ENCODE assay signal across 1 cellular context in the genomic region with DNA sequence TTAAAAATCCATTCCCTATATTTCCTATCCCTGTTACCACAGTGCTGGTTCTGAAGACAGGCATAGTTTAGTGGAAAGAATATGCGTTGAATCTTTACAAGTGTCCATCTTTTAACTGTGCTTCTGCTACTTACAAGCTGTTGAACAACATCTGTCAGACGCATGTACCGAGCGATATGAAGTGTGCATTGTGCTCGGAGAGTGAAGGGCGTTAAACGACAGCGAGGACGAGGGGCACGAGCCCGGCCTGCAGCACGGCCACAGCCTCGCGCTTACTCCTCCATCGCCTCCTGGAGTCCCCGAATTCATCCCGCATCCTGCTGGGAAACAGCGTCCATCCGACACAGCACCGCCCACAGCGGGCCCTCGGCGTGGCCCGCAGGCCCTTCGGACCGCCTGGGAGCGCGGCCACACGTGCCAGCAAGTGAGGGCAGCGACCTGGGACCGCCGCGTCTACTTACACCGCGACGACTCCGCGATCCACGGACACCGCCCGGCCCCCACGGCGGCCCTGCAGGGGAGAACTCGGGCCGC.
A peak's percentile ranks its signal among the peaks of the same experiment; 100 is the strongest.
TF ChIP-seq lines count a peak whose summit lies in the region.

No MANE protein-coding gene starts in this region.

TF ChIP-seq in HepG2, 621 proteins besides CTCF, POLR2A, EP300 and RAD21 (continued from another document and continues in another):
- TF ChIP-seq, protein P1, sequence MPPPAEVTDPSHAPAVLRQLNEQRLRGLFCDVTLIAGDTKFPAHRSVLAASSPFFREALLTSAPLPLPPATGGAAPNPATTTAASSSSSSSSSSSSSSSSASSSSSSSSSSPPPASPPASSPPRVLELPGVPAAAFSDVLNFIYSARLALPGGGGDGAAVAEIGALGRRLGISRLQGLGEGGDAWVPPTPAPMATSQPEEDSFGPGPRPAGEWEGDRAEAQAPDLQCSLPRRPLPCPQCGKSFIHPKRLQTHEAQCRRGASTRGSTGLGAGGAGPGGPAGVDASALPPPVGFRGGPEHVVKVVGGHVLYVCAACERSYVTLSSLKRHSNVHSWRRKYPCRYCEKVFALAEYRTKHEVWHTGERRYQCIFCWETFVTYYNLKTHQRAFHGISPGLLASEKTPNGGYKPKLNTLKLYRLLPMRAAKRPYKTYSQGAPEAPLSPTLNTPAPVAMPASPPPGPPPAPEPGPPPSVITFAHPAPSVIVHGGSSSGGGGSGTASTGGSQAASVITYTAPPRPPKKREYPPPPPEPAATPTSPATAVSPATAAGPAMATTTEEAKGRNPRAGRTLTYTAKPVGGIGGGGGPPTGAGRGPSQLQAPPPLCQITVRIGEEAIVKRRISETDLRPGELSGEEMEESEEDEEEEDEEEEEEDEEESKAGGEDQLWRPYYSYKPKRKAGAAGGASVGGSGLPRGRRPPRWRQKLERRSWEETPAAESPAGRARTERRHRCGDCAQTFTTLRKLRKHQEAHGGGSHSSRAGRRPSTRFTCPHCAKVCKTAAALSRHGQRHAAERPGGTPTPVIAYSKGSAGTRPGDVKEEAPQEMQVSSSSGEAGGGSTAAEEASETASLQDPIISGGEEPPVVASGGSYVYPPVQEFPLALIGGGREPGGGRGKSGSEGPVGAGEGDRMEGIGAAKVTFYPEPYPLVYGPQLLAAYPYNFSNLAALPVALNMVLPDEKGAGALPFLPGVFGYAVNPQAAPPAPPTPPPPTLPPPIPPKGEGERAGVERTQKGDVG (CRISPR knock-in tag; IDR thresholded peaks at IDR 0.05; ENCODE audit: borderline replicate concordance): no peak
- no peak for TF ChIP-seq KDM1A (CRISPR knock-in tag; IDR thresholded peaks at IDR 0.05)
- TF ChIP-seq, protein P2, sequence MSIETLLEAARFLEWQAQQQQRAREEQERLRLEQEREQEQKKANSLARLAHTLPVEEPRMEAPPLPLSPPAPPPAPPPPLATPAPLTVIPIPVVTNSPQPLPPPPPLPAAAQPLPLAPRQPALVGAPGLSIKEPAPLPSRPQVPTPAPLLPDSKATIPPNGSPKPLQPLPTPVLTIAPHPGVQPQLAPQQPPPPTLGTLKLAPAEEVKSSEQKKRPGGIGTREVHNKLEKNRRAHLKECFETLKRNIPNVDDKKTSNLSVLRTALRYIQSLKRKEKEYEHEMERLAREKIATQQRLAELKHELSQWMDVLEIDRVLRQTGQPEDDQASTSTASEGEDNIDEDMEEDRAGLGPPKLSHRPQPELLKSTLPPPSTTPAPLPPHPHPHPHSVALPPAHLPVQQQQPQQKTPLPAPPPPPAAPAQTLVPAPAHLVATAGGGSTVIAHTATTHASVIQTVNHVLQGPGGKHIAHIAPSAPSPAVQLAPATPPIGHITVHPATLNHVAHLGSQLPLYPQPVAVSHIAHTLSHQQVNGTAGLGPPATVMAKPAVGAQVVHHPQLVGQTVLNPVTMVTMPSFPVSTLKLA (IDR thresholded peaks at IDR 0.05): no peak
- TF ChIP-seq PHF21A (CRISPR knock-in tag; IDR thresholded peaks at IDR 0.05): no peak
- no peak for TF ChIP-seq BRD4 (CRISPR knock-in tag; IDR thresholded peaks at IDR 0.05)
- TF ChIP-seq, protein P3, sequence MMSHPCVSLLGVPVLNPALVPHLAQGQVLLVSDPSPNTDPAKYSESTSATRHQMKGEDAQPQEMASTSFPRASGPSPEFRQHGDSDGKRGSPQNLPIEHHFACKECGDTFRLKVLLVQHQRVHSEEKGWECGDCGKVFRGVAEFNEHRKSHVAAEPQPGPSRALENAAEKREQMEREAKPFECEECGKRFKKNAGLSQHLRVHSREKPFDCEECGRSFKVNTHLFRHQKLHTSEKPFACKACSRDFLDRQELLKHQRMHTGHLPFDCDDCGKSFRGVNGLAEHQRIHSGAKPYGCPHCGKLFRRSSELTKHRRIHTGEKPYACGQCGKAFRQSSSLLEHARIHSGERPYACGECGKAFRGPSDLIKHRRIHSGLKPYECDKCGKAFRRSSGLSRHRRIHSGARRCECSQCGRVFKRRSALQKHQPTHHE (CRISPR knock-in tag; IDR thresholded peaks at IDR 0.05; ENCODE audit: borderline replicate concordance): no peak
- TF ChIP-seq MLLT10 (CRISPR knock-in tag; IDR thresholded peaks at IDR 0.05): no peak
- no peak for TF ChIP-seq ATF7 (IDR thresholded peaks at IDR 0.05)
- no peak for TF ChIP-seq ATF7 (CRISPR knock-in tag; IDR thresholded peaks at IDR 0.05)
- 0 out of 2 replicates have a peak, but pooled peaks have one; percentile 12 for TF ChIP-seq ZNF263 (CRISPR knock-in tag; IDR thresholded peaks at IDR 0.05)
- no peak for TF ChIP-seq GPN1 (CRISPR knock-in tag; IDR thresholded peaks at IDR 0.05; ENCODE audit: borderline replicate concordance)
- TF ChIP-seq, protein P4, sequence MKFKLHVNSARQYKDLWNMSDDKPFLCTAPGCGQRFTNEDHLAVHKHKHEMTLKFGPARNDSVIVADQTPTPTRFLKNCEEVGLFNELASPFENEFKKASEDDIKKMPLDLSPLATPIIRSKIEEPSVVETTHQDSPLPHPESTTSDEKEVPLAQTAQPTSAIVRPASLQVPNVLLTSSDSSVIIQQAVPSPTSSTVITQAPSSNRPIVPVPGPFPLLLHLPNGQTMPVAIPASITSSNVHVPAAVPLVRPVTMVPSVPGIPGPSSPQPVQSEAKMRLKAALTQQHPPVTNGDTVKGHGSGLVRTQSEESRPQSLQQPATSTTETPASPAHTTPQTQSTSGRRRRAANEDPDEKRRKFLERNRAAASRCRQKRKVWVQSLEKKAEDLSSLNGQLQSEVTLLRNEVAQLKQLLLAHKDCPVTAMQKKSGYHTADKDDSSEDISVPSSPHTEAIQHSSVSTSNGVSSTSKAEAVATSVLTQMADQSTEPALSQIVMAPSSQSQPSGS (CRISPR knock-in tag; IDR thresholded peaks at IDR 0.05): no peak
- peak; percentile 49; the same call in 1 of the 2 replicates for TF ChIP-seq ZZZ3 (CRISPR knock-in tag; IDR thresholded peaks at IDR 0.05; ENCODE audit: borderline replicate concordance)
- TF ChIP-seq, protein P5, sequence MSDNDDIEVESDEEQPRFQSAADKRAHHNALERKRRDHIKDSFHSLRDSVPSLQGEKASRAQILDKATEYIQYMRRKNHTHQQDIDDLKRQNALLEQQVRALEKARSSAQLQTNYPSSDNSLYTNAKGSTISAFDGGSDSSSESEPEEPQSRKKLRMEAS (IDR thresholded peaks at IDR 0.05): peak; percentile 44; the same call in 1 of the 2 replicates
- TF ChIP-seq HMG20A (CRISPR knock-in tag; IDR thresholded peaks at IDR 0.05; ENCODE audit: borderline replicate concordance): no peak
- TF ChIP-seq, protein P6, sequence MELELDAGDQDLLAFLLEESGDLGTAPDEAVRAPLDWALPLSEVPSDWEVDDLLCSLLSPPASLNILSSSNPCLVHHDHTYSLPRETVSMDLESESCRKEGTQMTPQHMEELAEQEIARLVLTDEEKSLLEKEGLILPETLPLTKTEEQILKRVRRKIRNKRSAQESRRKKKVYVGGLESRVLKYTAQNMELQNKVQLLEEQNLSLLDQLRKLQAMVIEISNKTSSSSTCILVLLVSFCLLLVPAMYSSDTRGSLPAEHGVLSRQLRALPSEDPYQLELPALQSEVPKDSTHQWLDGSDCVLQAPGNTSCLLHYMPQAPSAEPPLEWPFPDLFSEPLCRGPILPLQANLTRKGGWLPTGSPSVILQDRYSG (CRISPR knock-in tag; IDR thresholded peaks at IDR 0.05): no peak
- no peak for TF ChIP-seq AKAP8 (CRISPR knock-in tag; IDR thresholded peaks at IDR 0.05)
- TF ChIP-seq MXD4 (CRISPR knock-in tag; IDR thresholded peaks at IDR 0.05): peak; percentile 74; the same call in 1 of the 2 replicates
- no peak for TF ChIP-seq ZSCAN25 (CRISPR knock-in tag; IDR thresholded peaks at IDR 0.05)
- no peak for TF ChIP-seq SIN3A (IDR thresholded peaks at IDR 0.05; ENCODE audit: borderline replicate concordance, low read depth, low read length)
- TF ChIP-seq TCF7 (IDR thresholded peaks at IDR 0.05; ENCODE audit: low read depth): no peak
- TF ChIP-seq HOXA9 (CRISPR knock-in tag; IDR thresholded peaks at IDR 0.05; ENCODE audit: borderline replicate concordance): no peak
- no peak for TF ChIP-seq KLF9 (CRISPR knock-in tag; IDR thresholded peaks at IDR 0.05; ENCODE audit: low read depth)
- 0 out of 2 replicates have a peak, but pooled peaks have one; percentile 3 for TF ChIP-seq ZNF558 (CRISPR knock-in tag; IDR thresholded peaks at IDR 0.05; ENCODE audit: borderline replicate concordance)
- TF ChIP-seq, protein P7, sequence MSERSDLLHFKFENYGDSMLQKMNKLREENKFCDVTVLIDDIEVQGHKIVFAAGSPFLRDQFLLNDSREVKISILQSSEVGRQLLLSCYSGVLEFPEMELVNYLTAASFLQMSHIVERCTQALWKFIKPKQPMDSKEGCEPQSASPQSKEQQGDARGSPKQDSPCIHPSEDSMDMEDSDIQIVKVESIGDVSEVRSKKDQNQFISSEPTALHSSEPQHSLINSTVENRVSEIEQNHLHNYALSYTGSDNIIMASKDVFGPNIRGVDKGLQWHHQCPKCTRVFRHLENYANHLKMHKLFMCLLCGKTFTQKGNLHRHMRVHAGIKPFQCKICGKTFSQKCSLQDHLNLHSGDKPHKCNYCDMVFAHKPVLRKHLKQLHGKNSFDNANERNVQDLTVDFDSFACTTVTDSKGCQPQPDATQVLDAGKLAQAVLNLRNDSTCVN (CRISPR knock-in tag; IDR thresholded peaks at IDR 0.05; ENCODE audit: borderline replicate concordance): peak; percentile 2; the same call in 1 of the 2 replicates
- TF ChIP-seq ZNF773 (CRISPR knock-in tag; IDR thresholded peaks at IDR 0.05; ENCODE audit: borderline replicate concordance): 0 out of 2 replicates have a peak, but pooled peaks have one; percentile 75
- TF ChIP-seq, protein P8, sequence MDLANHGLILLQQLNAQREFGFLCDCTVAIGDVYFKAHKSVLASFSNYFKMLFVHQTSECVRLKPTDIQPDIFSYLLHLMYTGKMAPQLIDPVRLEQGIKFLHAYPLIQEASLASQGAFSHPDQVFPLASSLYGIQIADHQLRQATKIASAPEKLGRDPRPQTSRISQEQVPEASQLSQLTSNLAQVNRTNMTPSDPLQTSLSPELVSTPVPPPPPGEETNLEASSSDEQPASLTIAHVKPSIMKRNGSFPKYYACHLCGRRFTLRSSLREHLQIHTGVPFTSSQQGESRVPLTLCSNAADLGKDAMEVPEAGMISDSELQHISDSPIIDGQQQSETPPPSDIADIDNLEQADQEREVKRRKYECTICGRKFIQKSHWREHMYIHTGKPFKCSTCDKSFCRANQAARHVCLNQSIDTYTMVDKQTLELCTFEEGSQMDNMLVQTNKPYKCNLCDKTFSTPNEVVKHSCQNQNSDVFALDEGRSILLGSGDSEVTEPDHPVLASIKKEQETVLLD (CRISPR knock-in tag; IDR thresholded peaks at IDR 0.05; ENCODE audit: low read depth): no peak
- TF ChIP-seq, protein P9, sequence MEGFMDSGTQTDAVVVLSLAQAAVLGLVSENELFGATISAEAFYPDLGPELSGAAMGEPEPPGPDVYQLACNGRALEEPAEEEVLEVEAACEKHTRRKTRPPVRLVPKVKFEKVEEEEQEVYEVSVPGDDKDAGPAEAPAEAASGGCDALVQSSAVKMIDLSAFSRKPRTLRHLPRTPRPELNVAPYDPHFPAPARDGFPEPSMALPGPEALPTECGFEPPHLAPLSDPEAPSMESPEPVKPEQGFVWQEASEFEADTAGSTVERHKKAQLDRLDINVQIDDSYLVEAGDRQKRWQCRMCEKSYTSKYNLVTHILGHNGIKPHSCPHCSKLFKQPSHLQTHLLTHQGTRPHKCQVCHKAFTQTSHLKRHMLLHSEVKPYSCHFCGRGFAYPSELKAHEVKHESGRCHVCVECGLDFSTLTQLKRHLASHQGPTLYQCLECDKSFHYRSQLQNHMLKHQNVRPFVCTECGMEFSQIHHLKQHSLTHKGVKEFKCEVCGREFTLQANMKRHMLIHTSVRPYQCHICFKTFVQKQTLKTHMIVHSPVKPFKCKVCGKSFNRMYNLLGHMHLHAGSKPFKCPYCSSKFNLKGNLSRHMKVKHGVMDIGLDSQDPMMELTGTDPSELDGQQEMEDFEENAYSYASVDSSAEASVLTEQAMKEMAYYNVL (CRISPR knock-in tag; IDR thresholded peaks at IDR 0.05; ENCODE audit: borderline replicate concordance): no peak
- TF ChIP-seq, protein P10, sequence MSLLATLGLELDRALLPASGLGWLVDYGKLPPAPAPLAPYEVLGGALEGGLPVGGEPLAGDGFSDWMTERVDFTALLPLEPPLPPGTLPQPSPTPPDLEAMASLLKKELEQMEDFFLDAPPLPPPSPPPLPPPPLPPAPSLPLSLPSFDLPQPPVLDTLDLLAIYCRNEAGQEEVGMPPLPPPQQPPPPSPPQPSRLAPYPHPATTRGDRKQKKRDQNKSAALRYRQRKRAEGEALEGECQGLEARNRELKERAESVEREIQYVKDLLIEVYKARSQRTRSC (CRISPR knock-in tag; IDR thresholded peaks at IDR 0.05; ENCODE audit: low read depth): 0 out of 2 replicates have a peak, but pooled peaks have one; percentile 66
- no peak for TF ChIP-seq MIER3 (CRISPR knock-in tag; IDR thresholded peaks at IDR 0.05; ENCODE audit: borderline replicate concordance)
